In the genomic region with DNA sequence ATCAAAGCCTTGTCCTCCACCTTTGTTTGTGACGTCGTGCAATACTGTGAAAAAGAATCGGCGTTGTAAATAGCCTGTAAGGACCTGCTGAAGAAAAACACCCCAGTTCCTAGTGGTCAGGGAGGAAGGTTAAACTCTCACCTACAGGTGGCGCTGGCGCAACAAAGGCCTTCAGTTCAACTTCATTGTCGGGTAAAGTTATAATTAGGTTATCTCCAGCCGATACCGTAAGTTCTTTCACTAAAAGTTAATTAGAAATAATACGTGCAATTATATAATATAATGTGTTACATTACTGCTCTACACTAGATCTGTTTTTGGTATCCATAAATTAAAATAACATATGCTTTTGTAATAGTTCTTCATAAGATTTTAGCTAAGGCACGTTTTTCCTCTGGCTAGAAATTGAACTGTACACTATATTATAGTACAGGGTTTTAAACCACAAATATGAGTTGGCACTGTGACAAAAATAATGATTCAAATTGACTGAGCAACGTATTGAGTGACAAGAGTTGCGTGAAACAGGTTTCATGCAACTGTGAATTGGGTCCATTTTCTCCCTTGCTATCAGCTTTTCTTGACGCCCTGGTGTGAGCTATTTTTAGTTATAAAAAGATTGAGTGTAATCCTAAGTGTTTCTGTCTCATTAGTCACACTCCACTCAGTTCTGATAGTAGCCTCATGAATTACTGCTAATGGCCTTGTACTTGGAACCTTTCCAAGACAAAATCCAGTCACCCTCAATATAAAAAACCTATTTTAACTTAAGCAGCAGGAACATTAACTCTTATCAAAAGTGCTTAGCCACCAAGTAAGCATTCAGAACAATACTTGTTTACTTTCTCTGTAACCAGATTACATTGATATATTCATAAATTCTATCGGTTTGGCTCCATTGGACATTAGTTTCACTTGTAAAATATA, we compare ENCODE assay signal across 8 cellular contexts.
DNase-seq lines count a peak whose midpoint lies in the region; ATAC-seq and TF ChIP-seq lines count a peak whose summit lies in the region.

No MANE protein-coding gene starts in this region.

- 23% methylated on average over 15 of the region's 15 CpGs for WGBS in prostate gland

- H3K4me3 ChIP-seq in Caco-2 (ENCODE audit: low read depth, low read length) (no peak overlapping the region), SK-N-MC (peak overlapping the region; percentile 75), prostate gland (no peak overlapping the region), vagina (no peak overlapping the region)

- peak; percentile 64 to 74 for DNase-seq in Caco-2
- peak; percentile 22 for DNase-seq in NCI-H1048 (lab: John Stamatoyannopoulos, UW)
- DNase-seq in SK-N-MC (ENCODE audit: low read depth, low spot score) = peak; percentile 42
- DNase-seq in activated naive CD4-positive, alpha-beta T cell treated with anti-CD3 and anti-CD28 coated beads, Interleukin-2, amount 50 U/mL, for 16 hours = peak; percentile 74
- DNase-seq in Right ventricle myocardium inferior (ENCODE audit: missing footprints) = peak; percentile 79
- peak; percentile 60 for DNase-seq in prostate gland (ENCODE audit: low spot score)
- DNase-seq in vagina (ENCODE audit: extremely low spot score in 2 of 2) = no peak

- no peak overlapping the region for H3K27ac Mint-ChIP-seq in Caco-2 (ENCODE audit: unreplicated experiment)

- H3K9me3 ChIP-seq in Caco-2 (no peaks in the 10 kb centered on the region), SK-N-MC (ENCODE audit: low read depth, low read length) (no peaks in the 10 kb centered on the region), prostate gland (no peaks in the 10 kb centered on the region), vagina (no peaks in the 10 kb centered on the region)

- POLR2A ChIA-PET in Caco-2 (lab: Charles Lee) = no interaction called here

- H3K9me3 Mint-ChIP-seq in Caco-2 (ENCODE audit: unreplicated experiment) = no peaks in the 10 kb centered on the region

- TF ChIP-seq CTCF in Caco-2 (IDR thresholded peaks at IDR 0.05; ENCODE audit: insufficient read depth in 1 of 2, low read depth in 1 of 2, low read length in 1 of 2, severe bottlenecking in 1 of 2, unreplicated experiment in 1 of 2) = peak; percentile 76 to 90
- peak; percentile 62 to 84 (median 80) for TF ChIP-seq CTCF in prostate gland (IDR thresholded peaks at IDR 0.05)
- TF ChIP-seq CTCF in vagina (IDR thresholded peaks at IDR 0.05) = peak; percentile 55 to 71 (median 69)

- peak overlapping the region; percentile 18 for H3K4me3 Mint-ChIP-seq in Caco-2 (ENCODE audit: unreplicated experiment)

- intact Hi-C loops in Caco-2 (cut with micrococcal nuclease; ENCODE audit: unreplicated experiment) (loop anchor here (1.0 to 10.0 kb wide), 4 partner anchors 61 to 183 kb away; a partner anchor contains a TSS), Right ventricle myocardium inferior (cut with DNase I) (loop anchor here (1.0 to 5.0 kb wide), 3 partner anchors 112 to 489 kb away; no protein-coding TSS in a partner anchor), prostate gland (cut with DNase I) (loop anchor here (5.0 kb wide), 1 partner anchor 184 kb away; no protein-coding TSS in a partner anchor), vagina (cut with DNase I) (no loop called here)

- H3K36me3 ChIP-seq in Caco-2 (ENCODE audit: control insufficient read depth, insufficient read depth, low read length) (no peaks in the 10 kb centered on the region), SK-N-MC (ENCODE audit: insufficient read depth, low read length) (no peaks in the 10 kb centered on the region), prostate gland (no peaks in the 10 kb centered on the region), vagina (no peaks in the 10 kb centered on the region)

- H3K27ac ChIP-seq in SK-N-MC = peak overlapping the region; percentile 49; the same call in 1 of the 2 replicates
- H3K27ac ChIP-seq in prostate gland = no peak overlapping the region
- no peak overlapping the region for H3K27ac ChIP-seq in vagina

- H3K36me3 Mint-ChIP-seq in Caco-2 (ENCODE audit: insufficient read depth, unreplicated experiment) = no peaks in the 10 kb centered on the region

- no peaks in the 10 kb centered on the region for H3K27me3 ChIP-seq in Caco-2 (replicated peaks; ENCODE audit: control insufficient read depth, insufficient read depth, low read length)
- H3K27me3 ChIP-seq in prostate gland (replicated peaks; ENCODE audit: insufficient read depth) = no peaks in the 10 kb centered on the region
- H3K27me3 ChIP-seq in vagina = no peaks in the 10 kb centered on the region

- H3K4me1 Mint-ChIP-seq in Caco-2 (ENCODE audit: low read depth, unreplicated experiment) = peaks cover 8% of the 10 kb centered on the region

- no TSS peak for BruUV-seq in Caco-2 (replicated peaks; lab: Mats Ljungman, UMichigan)

- peak overlapping the region; percentile 40 for H3K9ac ChIP-seq in SK-N-MC (ENCODE audit: insufficient read length)

- H3K4me1 ChIP-seq in Caco-2 = 0 out of 2 replicates have a peak, but pooled peaks cover 5% of the 10 kb centered on the region
- no peaks in the 10 kb centered on the region for H3K4me1 ChIP-seq in prostate gland (replicated peaks)
- H3K4me1 ChIP-seq in vagina = no peaks in the 10 kb centered on the region

- no peak for TF ChIP-seq POLR2A in prostate gland (IDR thresholded peaks at IDR 0.05)
- TF ChIP-seq POLR2A in vagina (IDR thresholded peaks at IDR 0.05) = no peak

- CTCF ChIA-PET in Caco-2 (lab: Charles Lee) = interaction anchor here (0.6 to 1.2 kb wide), 3 partner anchors 83 to 712 kb away, joined by 3 to 4 read pairs (median 3); a partner anchor contains a TSS

- peaks cover 4% of the 10 kb centered on the region for H3K27me3 Mint-ChIP-seq in Caco-2 (ENCODE audit: insufficient read depth, unreplicated experiment)

- ATAC-seq in GM21737 (IDR thresholded peaks at IDR 0.05; ENCODE audit: unreplicated experiment) (peak; percentile 54), Right ventricle myocardium inferior (peak; percentile 87)

Comparison
In these comparisons a context has a peak if more than half of its experiments do, and no peak if none do; other contexts are left out.
1. DNase-seq: peak in Caco-2 (2 of 2), NCI-H1048 (single experiment), SK-N-MC (single experiment), activated naive CD4-positive, alpha-beta T cell treated with anti-CD3 and anti-CD28 coated beads, Interleukin-2, amount 50 U/mL, for 16 hours (single experiment), Right ventricle myocardium inferior (single experiment) and prostate gland (single experiment); none in vagina (0 of 2).
2. Peak in every context shown above with its lines, with median percentiles within 50 percentile points of each other: CTCF ChIP-seq.